8 cellular contexts compared by ENCODE assay signal in genomic region chr1:100895540-100896480, GRCh38. TPM values are rescaled to one million over a fixed set of nuclear protein-coding genes. Genes with fewer than 3 reads are reported as not detected.
DNase-seq lines count a peak whose midpoint lies in the region; ATAC-seq, FAIRE-seq and TF ChIP-seq lines count a peak whose summit lies in the region.

Gene SLC30A7 (plus strand): TSS chr1:100896090. CDS start chr1:100896263, 173 bp downstream.

- peak within 1 kb of the TSS; percentile 98 for H3K27ac Mint-ChIP-seq in T-helper 2 cell treated with Interferon-gamma antibody and Interleukin-4, amounts not matched to agents 5 μg/mL and 100 μg/mL, for 36 hours

- H3K27me3 ChIP-seq in ascending aorta (no peaks in the 10 kb centered on the region), right cardiac atrium (ENCODE audit: control insufficient read depth, insufficient read depth) (no peaks in the 10 kb centered on the region)

- peak within 1 kb of the TSS; percentile 97 for H3K4me3 Mint-ChIP-seq in T-helper 2 cell treated with Interferon-gamma antibody and Interleukin-4, amounts not matched to agents 5 μg/mL and 100 μg/mL, for 36 hours

- H3K4me1 Mint-ChIP-seq in T-helper 2 cell treated with Interferon-gamma antibody and Interleukin-4, amounts not matched to agents 5 μg/mL and 100 μg/mL, for 36 hours (ENCODE audit: low read depth) = peaks cover 43% of the 10 kb centered on the region

- H3K9me3 ChIP-seq in ascending aorta = no peaks in the 10 kb centered on the region
- no peaks in the 10 kb centered on the region for H3K9me3 ChIP-seq in right cardiac atrium (ENCODE audit: control insufficient read depth, low read length)

- DNase-seq in NCI-H1930 (lab: John Stamatoyannopoulos, UW) (peak; percentile 69 to 79), ascending aorta (ENCODE audit: low spot score in 2 of 2) (peak; percentile 84 to 97), right cardiac atrium (peak; percentile 95 to 99 (median 99)), pulmonary artery endothelial cell (ENCODE audit: low read depth, low spot score) (peak; percentile 70), urothelium cell line (ENCODE audit: low spot score) (peak; percentile 94)
- peak; percentile 96 for DNase-seq in T-helper 2 cell treated with Interferon-gamma antibody and Interleukin-4, amounts not matched to agents 5 μg/mL and 100 μg/mL, for 36 hours (ENCODE audit: low spot score)

- peaks cover 30% of the 10 kb centered on the region for H3K36me3 Mint-ChIP-seq in T-helper 2 cell treated with Interferon-gamma antibody and Interleukin-4, amounts not matched to agents 5 μg/mL and 100 μg/mL, for 36 hours (ENCODE audit: low read depth)

- peak; percentile 79 for ATAC-seq in GM18505 (IDR thresholded peaks at IDR 0.05; ENCODE audit: unreplicated experiment)
- ATAC-seq in HG02943 (IDR thresholded peaks at IDR 0.05; ENCODE audit: low read depth, unreplicated experiment) = peak; percentile 79
- peak; percentile 97 to 98 for ATAC-seq in right cardiac atrium

- no peaks in the 10 kb centered on the region for H3K27me3 Mint-ChIP-seq in T-helper 2 cell treated with Interferon-gamma antibody and Interleukin-4, amounts not matched to agents 5 μg/mL and 100 μg/mL, for 36 hours (ENCODE audit: low read depth)

- peaks cover 0 to 11% of the 10 kb centered on the region in 2 donors for H3K36me3 ChIP-seq in ascending aorta

- TF ChIP-seq POLR2A in GM18505 (IDR thresholded peaks at IDR 0.05; ENCODE audit: borderline replicate concordance, extremely low read depth, insufficient read depth, insufficient read length) = peak; percentile 79

- H3K9me3 Mint-ChIP-seq in T-helper 2 cell treated with Interferon-gamma antibody and Interleukin-4, amounts not matched to agents 5 μg/mL and 100 μg/mL, for 36 hours = peaks cover 7% of the 10 kb centered on the region

- H3K4me1 ChIP-seq in ascending aorta (peaks cover 0 to 13% of the 10 kb centered on the region in 2 donors), right cardiac atrium (ENCODE audit: control insufficient read depth, insufficient read depth, low read length) (no peaks in the 10 kb centered on the region)

- TF ChIP-seq CTCF in ascending aorta (IDR thresholded peaks at IDR 0.05) = no peak

- under 1% methylated on average over 62 of the region's 62 CpGs for WGBS in right cardiac atrium

- peak; percentile 46 for FAIRE-seq in urothelium cell line (lab: Jason Lieb, UNC)

- H3K27ac ChIP-seq in ascending aorta (peak within 1 kb of the TSS; percentile 96 to 97), right cardiac atrium (ENCODE audit: low read length) (peak within 1 kb of the TSS; percentile 99)

- H3K4me3 ChIP-seq in ascending aorta (peak within 1 kb of the TSS; percentile 77 to 79), right cardiac atrium (ENCODE audit: low read length) (peak within 1 kb of the TSS; percentile 91)

- intact Hi-C loops in ascending aorta (cut with DNase I) = loop anchor here (2.0 to 10.0 kb wide), 6 partner anchors 339 to 1051 kb away; partner anchors contain the start of genes CDC14A, DBT, S1PR1 and SASS6
- intact Hi-C loops in right cardiac atrium (cut with DNase I) = no loop called here

RNA-seq across cellular contexts. Expression of gene SLC30A7, which starts in this region (rescaled TPM):
- 12.1 TPM for total RNA-seq in ascending aorta
- total RNA-seq in right cardiac atrium = 10 to 100 TPM in 1 of 4 donors, 1 to 10 TPM in 3; 7.2 to 12.3 (median 9.2) TPM
- polyA plus RNA-seq in right cardiac atrium = 2.1 TPM
- total RNA-seq in pulmonary artery endothelial cell = 42.9 and 52.6 TPM in 2 replicates

Comparison
In these comparisons a context has a peak if more than half of its experiments do, and no peak if none do; other contexts are left out.
1. Peak in every context shown above with its lines: DNase-seq, ATAC-seq, H3K4me3 ChIP-seq and H3K27ac ChIP-seq.